Comparison of ENCODE assay signal across 11 cellular contexts in genomic region chr2:4673025-4673489, GRCh38.
DNase-seq lines count a peak whose midpoint lies in the region; ATAC-seq lines count a peak whose summit lies in the region.
"Had no signal": no experiment of that assay in that cellular context is flagged by ENCODE, and none has a peak within 500 bp of the region (broad histone marks: within the 10 kb centered on the region; RNA-seq: fewer than 3 reads in every experiment).

No MANE protein-coding gene starts in this region.

- peak overlapping the region; percentile 3 for H3K4me3 ChIP-seq in skeletal muscle cell (ENCODE audit: low read depth, low read length)
- no peak overlapping the region for H3K4me3 ChIP-seq in HAP-1

- peaks cover 5% of the 10 kb centered on the region for H3K4me1 Mint-ChIP-seq in activated CD4-positive, alpha-beta T cell treated with anti-CD3 and anti-CD28 coated beads, Interleukin-2, amount 10 ng/mL, durations not matched to agents 7 days and 5 days

- H3K9me3 Mint-ChIP-seq in activated CD4-positive, alpha-beta T cell treated with anti-CD3 and anti-CD28 coated beads, Interleukin-2, amount 10 ng/mL, durations not matched to agents 7 days and 5 days = peaks cover 4% of the 10 kb centered on the region

- in situ Hi-C loops in HAP-1 (cut with MboI; ENCODE audit: low sequenced_read_pairs) = no loop called here

- H3K27me3 Mint-ChIP-seq in activated CD4-positive, alpha-beta T cell treated with anti-CD3 and anti-CD28 coated beads, Interleukin-2, amount 10 ng/mL, durations not matched to agents 7 days and 5 days = no peaks in the 10 kb centered on the region

- CTCF ChIA-PET in activated CD4-positive, alpha-beta T cell treated with anti-CD3 and anti-CD28 coated beads, Interleukin-2, amount 10 ng/mL, durations not matched to agents 7 days and 5 days (lab: Charles Lee) = no interaction called here

- H3K27ac Mint-ChIP-seq in activated CD4-positive, alpha-beta T cell treated with anti-CD3 and anti-CD28 coated beads, Interleukin-2, amount 10 ng/mL, durations not matched to agents 7 days and 5 days = no peak overlapping the region

- no peaks in the 10 kb centered on the region for H3K4me1 ChIP-seq in HAP-1

- no peak for ATAC-seq in GM21528 (IDR thresholded peaks at IDR 0.05; ENCODE audit: low FRiP score, unreplicated experiment)
- ATAC-seq in HG03457 (IDR thresholded peaks at IDR 0.05; ENCODE audit: unreplicated experiment) = no peak

- 0 out of 2 replicates have a peak, but pooled peaks cover 2% of the 10 kb centered on the region for H3K9me3 ChIP-seq in HAP-1

- POLR2A ChIA-PET in activated CD4-positive, alpha-beta T cell treated with anti-CD3 and anti-CD28 coated beads, Interleukin-2, amount 10 ng/mL, durations not matched to agents 7 days and 5 days (lab: Charles Lee) = no interaction called here

- no peaks in the 10 kb centered on the region for H3K36me3 ChIP-seq in HAP-1 (replicated peaks)

- peak overlapping the region; percentile 27 for H3K4me3 Mint-ChIP-seq in activated CD4-positive, alpha-beta T cell treated with anti-CD3 and anti-CD28 coated beads, Interleukin-2, amount 10 ng/mL, durations not matched to agents 7 days and 5 days

- H3K27me3 ChIP-seq in HAP-1 (ENCODE audit: low read depth) = no peaks in the 10 kb centered on the region

- DNase-seq in activated CD4-positive, alpha-beta T cell treated with anti-CD3 and anti-CD28 coated beads, Interleukin-2, amount 10 ng/mL, durations not matched to agents 7 days and 5 days = no peak
- no peak for DNase-seq in activated CD4-positive, alpha-beta T cell treated with anti-CD3 and anti-CD28 coated beads, Interleukin-2, amount 50 U/mL, for 48 hours
- DNase-seq in NCI-H1694 treated with DMSO at 0.1 percent for 48 hours (lab: John Stamatoyannopoulos, UW) (peak; percentile 36), SHP77 treated with DMSO at 0.1 percent for 48 hours (lab: John Stamatoyannopoulos, UW) (peak; percentile 93), skeletal muscle cell (ENCODE audit: low read depth) (no peak), HAP-1 (ENCODE audit: low spot score in 2 of 2) (no peak)
- DNase-seq: ACHN, foreskin fibroblast, KBM-7 had no signal

- H3K36me3 Mint-ChIP-seq in activated CD4-positive, alpha-beta T cell treated with anti-CD3 and anti-CD28 coated beads, Interleukin-2, amount 10 ng/mL, durations not matched to agents 7 days and 5 days (ENCODE audit: low read depth) = no peaks in the 10 kb centered on the region

Comparison
In these comparisons a context has a peak if more than half of its experiments do, and no peak if none do; other contexts are left out.
1. DNase-seq: peak in NCI-H1694 treated with DMSO at 0.1 percent for 48 hours (single experiment) and SHP77 treated with DMSO at 0.1 percent for 48 hours (single experiment); none in activated CD4-positive, alpha-beta T cell treated with anti-CD3 and anti-CD28 coated beads, Interleukin-2, amount 10 ng/mL, durations not matched to agents 7 days and 5 days (single experiment), activated CD4-positive, alpha-beta T cell treated with anti-CD3 and anti-CD28 coated beads, Interleukin-2, amount 50 U/mL, for 48 hours (0 of 2), skeletal muscle cell (single experiment) and HAP-1 (0 of 2).